8 cellular contexts compared by ENCODE assay signal in the genomic region with DNA sequence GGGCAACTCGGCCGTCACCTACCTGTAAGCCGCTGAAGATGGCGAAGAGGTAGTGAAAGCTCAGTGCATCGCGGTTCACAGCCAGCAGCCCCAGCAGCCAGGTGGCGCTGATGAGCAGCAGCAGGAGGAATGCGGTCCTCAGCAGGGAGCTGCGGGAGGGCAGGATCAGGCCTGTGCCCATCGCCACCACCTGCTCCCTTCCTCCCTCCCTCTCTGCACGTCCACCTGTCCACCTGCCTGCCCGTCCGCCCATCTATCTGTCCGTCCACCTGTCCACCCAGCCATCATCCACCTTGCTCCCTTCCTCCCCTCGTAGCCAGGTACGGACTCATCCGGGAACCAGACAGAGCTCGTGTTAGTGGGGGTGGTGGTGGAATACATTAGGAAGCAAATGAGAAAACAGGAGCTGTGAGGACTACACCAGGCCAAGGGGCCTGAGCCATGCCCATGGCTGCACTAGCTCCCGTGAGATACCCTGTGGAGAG. TPM values are rescaled to one million over a fixed set of nuclear protein-coding genes. Genes with fewer than 3 reads are reported as not detected.
DNase-seq lines count a peak whose midpoint lies in the region; ATAC-seq and TF ChIP-seq lines count a peak whose summit lies in the region.

No MANE protein-coding gene starts in this region.

- no peak overlapping the region for H2BK12ac ChIP-seq in trophoblast cell (ENCODE audit: low read length)

- no peak overlapping the region for H3K18ac ChIP-seq in trophoblast cell (ENCODE audit: low read length)

- no peak overlapping the region for H2BK5ac ChIP-seq in trophoblast cell (ENCODE audit: low read depth, low read length, poor library complexity)

- POLR2A ChIA-PET in BJ (lab: Charles Lee), result no interaction called here
- POLR2A ChIA-PET in HEK293T (lab: Yijun Ruan, JAX), result no interaction called here

- H2AFZ ChIP-seq in trophoblast cell (ENCODE audit: insufficient read depth, low read length, poor library complexity), result no peak overlapping the region

- H4K12ac ChIP-seq in trophoblast cell (ENCODE audit: low read depth, low read length), result no peak overlapping the region

- H3K36me3 ChIP-seq in BJ (ENCODE audit: control insufficient read depth, insufficient read depth, low read length), result no peaks in the 10 kb centered on the region; the same call in none of the 2 replicates
- H3K36me3 ChIP-seq in trophoblast cell (ENCODE audit: control insufficient read depth in 1 of 2, insufficient read depth in 2 of 2, low read length in 2 of 2), result peaks cover 30 to 43% of the 10 kb centered on the region in 2 experiments

- H3K23ac ChIP-seq in trophoblast cell (ENCODE audit: low read length), result no peak overlapping the region

- H3K4me1 ChIP-seq in trophoblast cell (ENCODE audit: control insufficient read depth in 1 of 2, insufficient read depth in 2 of 2, low read length in 2 of 2), result peaks cover 0 to 2% of the 10 kb centered on the region in 2 experiments

- WGBS in trophoblast cell (ENCODE audit: extremely low coverage, insufficient coverage, insufficient read length), result no CpG with 5 or more reads among the region's 19 CpGs

- no peaks in the 10 kb centered on the region for H3K79me1 ChIP-seq in trophoblast cell (ENCODE audit: low read length)

- no peak overlapping the region for H3K9ac ChIP-seq in trophoblast cell (ENCODE audit: low read length)

- H3K9me3 ChIP-seq in trophoblast cell (ENCODE audit: insufficient read depth, low read depth, low read length), result peaks cover 2% of the 10 kb centered on the region

- no peak overlapping the region for H3K4ac ChIP-seq in trophoblast cell (ENCODE audit: low read depth, low read length)

- TF ChIP-seq CTCF in BJ (IDR thresholded peaks at IDR 0.05; ENCODE audit: insufficient read depth, low read depth, low read length), result peak; percentile 97
- TF ChIP-seq CTCF in fibroblast of pulmonary artery (IDR thresholded peaks at IDR 0.05; ENCODE audit: low read length, missing control alignments), result peak; percentile 86

- H3K27me3 ChIP-seq in BJ (ENCODE audit: control insufficient read depth, insufficient read depth, low read length) (no peaks in the 10 kb centered on the region), trophoblast cell (ENCODE audit: insufficient read depth, low read length) (no peaks in the 10 kb centered on the region)

- H3K4me3 ChIP-seq in BJ (ENCODE audit: low read depth, low read length), result no peak overlapping the region
- no peak overlapping the region for H3K4me3 ChIP-seq in fibroblast of pulmonary artery (replicated peaks; ENCODE audit: low read depth, low read length)
- H3K4me3 ChIP-seq in trophoblast cell (ENCODE audit: low read depth, low read length), result no peak overlapping the region

- H4K8ac ChIP-seq in trophoblast cell (ENCODE audit: low read depth, low read length), result no peak overlapping the region

- CTCF ChIA-PET in BJ (lab: Yijun Ruan, JAX) (interaction anchor here (0.6 to 8.0 kb wide), 36 partner anchors 8 to 372 kb away, joined by 3 to 211 read pairs (median 5); a partner anchor contains a TSS), HEK293T (lab: Yijun Ruan, JAX) (interaction anchor here (0.7 to 2.2 kb wide), 15 partner anchors 9 to 272 kb away, joined by 3 to 48 read pairs (median 4); no protein-coding TSS in a partner anchor)

- no peak overlapping the region for H2BK120ac ChIP-seq in trophoblast cell (ENCODE audit: insufficient read depth, low read length, poor library complexity)

- DNase-seq in BJ (ENCODE audit: low read depth) (no peak), HEK293T (ENCODE audit: extremely low spot score) (peak; percentile 87), activated T-helper 1 cell treated with Interleukin-2 at 50 U/mL for 16 hours (ENCODE audit: low read depth) (peak; percentile 41), fibroblast of pulmonary artery (ENCODE audit: low read depth) (peak; percentile 58), trophoblast cell (peak; percentile 59 to 86), medulla oblongata (ENCODE audit: extremely low spot score) (no peak)

- H3K4me2 ChIP-seq in trophoblast cell (ENCODE audit: low read length), result no peak overlapping the region

- no peak overlapping the region for H3K27ac ChIP-seq in trophoblast cell (ENCODE audit: low read depth, low read length)

- H2AK5ac ChIP-seq in trophoblast cell (ENCODE audit: low read length), result no peak overlapping the region

- no peaks in the 10 kb centered on the region for H3K79me2 ChIP-seq in trophoblast cell (ENCODE audit: control insufficient read depth, insufficient read depth, low read length, poor library complexity)

- no peak overlapping the region for H3K14ac ChIP-seq in trophoblast cell (ENCODE audit: low read length)

- H4K91ac ChIP-seq in trophoblast cell (ENCODE audit: low read depth, low read length), result no peak overlapping the region

- no peak for ATAC-seq in GM19395 (IDR thresholded peaks at IDR 0.05; ENCODE audit: unreplicated experiment)

TF ChIP-seq in HEK293T, 16 proteins besides CTCF, POLR2A, EP300 and RAD21:
- TF ChIP-seq ZNF384 (IDR thresholded peaks at IDR 0.05), result no peak
- no peak for TF ChIP-seq FOXK2 (IDR thresholded peaks at IDR 0.05)
- no peak for TF ChIP-seq L3MBTL2 (conservative IDR thresholded peaks at IDR 0.05)
- TF ChIP-seq CTBP1 (IDR thresholded peaks at IDR 0.05; ENCODE audit: borderline replicate concordance), result no peak
- TF ChIP-seq, protein P1, sequence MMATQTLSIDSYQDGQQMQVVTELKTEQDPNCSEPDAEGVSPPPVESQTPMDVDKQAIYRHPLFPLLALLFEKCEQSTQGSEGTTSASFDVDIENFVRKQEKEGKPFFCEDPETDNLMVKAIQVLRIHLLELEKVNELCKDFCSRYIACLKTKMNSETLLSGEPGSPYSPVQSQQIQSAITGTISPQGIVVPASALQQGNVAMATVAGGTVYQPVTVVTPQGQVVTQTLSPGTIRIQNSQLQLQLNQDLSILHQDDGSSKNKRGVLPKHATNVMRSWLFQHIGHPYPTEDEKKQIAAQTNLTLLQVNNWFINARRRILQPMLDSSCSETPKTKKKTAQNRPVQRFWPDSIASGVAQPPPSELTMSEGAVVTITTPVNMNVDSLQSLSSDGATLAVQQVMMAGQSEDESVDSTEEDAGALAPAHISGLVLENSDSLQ (IDR thresholded peaks at IDR 0.05), result no peak
- TF ChIP-seq TARDBP (IDR thresholded peaks at IDR 0.05), result no peak
- TF ChIP-seq FOXA1 (IDR thresholded peaks at IDR 0.05), result no peak
- TF ChIP-seq LEF1 (IDR thresholded peaks at IDR 0.05; ENCODE audit: borderline replicate concordance), result no peak
TF ChIP-seq in HEK293T: peak in this region for 0.

TF ChIP-seq in PFSK-1, 5 proteins besides CTCF, POLR2A, EP300 and RAD21:
- TF ChIP-seq FOXP2 (optimal IDR thresholded peaks at IDR 0.05; ENCODE audit: borderline replicate concordance, extremely low read depth, extremely low read length, insufficient read depth), result peak; percentile 82
- TF ChIP-seq, protein P2, sequence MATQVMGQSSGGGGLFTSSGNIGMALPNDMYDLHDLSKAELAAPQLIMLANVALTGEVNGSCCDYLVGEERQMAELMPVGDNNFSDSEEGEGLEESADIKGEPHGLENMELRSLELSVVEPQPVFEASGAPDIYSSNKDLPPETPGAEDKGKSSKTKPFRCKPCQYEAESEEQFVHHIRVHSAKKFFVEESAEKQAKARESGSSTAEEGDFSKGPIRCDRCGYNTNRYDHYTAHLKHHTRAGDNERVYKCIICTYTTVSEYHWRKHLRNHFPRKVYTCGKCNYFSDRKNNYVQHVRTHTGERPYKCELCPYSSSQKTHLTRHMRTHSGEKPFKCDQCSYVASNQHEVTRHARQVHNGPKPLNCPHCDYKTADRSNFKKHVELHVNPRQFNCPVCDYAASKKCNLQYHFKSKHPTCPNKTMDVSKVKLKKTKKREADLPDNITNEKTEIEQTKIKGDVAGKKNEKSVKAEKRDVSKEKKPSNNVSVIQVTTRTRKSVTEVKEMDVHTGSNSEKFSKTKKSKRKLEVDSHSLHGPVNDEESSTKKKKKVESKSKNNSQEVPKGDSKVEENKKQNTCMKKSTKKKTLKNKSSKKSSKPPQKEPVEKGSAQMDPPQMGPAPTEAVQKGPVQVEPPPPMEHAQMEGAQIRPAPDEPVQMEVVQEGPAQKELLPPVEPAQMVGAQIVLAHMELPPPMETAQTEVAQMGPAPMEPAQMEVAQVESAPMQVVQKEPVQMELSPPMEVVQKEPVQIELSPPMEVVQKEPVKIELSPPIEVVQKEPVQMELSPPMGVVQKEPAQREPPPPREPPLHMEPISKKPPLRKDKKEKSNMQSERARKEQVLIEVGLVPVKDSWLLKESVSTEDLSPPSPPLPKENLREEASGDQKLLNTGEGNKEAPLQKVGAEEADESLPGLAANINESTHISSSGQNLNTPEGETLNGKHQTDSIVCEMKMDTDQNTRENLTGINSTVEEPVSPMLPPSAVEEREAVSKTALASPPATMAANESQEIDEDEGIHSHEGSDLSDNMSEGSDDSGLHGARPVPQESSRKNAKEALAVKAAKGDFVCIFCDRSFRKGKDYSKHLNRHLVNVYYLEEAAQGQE (IDR thresholded peaks at IDR 0.05; ENCODE audit: insufficient read depth in 1 of 2, low read depth in 2 of 2, low read length in 2 of 2), result no peak
TF ChIP-seq in PFSK-1: peak in this region for 1.

RNA-seq across cellular contexts. Expression of a gene that starts 32.2 kb away (rescaled TPM):
- polyA plus RNA-seq in BJ (2011; rRNA removed), result 24.8 and 25.2 TPM in 2 replicates
- 11.3 and 14.9 TPM in 2 replicates for polyA minus RNA-seq in BJ (2011; rRNA and poly(A)+ RNA removed)
- 49.6 TPM for polyA plus RNA-seq in PFSK-1 (2012; ENCODE audit: insufficient read length, low read depth)
- 28.5 TPM in 2 replicates for polyA plus RNA-seq in trophoblast cell (2013)

Comparison
In these comparisons a context has a peak if more than half of its experiments do, and no peak if none do; other contexts are left out.
1. DNase-seq: peak in HEK293T (single experiment), activated T-helper 1 cell treated with Interleukin-2 at 50 U/mL for 16 hours (single experiment), fibroblast of pulmonary artery (single experiment) and trophoblast cell (2 of 2); none in BJ (single experiment) and medulla oblongata (single experiment).